In the genomic region with DNA sequence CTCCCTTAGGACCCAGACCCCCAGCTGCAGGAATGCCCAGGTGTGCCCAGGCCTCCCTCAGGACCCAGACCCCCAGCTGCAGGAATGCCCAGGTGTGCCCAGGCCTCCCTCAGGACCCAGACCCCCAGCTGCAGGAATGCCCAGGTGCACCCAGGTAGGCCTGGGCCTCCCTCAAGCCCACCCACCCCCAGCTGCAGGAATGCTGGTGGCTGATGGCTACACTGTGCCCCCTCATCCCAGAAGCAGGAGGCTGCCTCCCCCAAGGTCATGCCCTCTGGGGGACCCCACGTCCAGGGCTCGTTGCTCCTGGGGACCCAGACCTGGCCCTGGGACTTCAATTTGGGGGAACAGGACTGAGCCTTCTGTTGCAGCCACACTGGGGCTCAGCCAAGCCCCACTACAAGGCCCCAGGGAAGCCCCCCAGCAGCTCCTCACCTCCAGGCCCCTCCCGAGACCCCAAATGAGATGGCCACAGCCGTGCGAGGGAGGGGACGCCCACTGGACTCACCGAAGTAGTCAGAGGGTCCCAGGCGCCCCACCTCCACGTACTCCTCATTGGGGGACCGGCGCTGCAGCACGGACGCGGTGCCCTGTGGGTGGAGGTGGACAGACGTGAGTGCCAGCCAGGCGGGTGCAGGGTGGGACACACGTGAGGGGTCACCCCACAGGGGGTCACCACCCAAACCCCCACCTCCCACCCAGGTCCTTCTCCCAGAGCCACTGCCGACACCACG, we compare ENCODE assay signal across 1 cellular context.
TF ChIP-seq lines count a peak whose summit lies in the region.

No MANE protein-coding gene starts in this region.

TF ChIP-seq in HepG2, 621 proteins besides CTCF, POLR2A, EP300 and RAD21 (continued from another document):
- TF ChIP-seq, protein P1, sequence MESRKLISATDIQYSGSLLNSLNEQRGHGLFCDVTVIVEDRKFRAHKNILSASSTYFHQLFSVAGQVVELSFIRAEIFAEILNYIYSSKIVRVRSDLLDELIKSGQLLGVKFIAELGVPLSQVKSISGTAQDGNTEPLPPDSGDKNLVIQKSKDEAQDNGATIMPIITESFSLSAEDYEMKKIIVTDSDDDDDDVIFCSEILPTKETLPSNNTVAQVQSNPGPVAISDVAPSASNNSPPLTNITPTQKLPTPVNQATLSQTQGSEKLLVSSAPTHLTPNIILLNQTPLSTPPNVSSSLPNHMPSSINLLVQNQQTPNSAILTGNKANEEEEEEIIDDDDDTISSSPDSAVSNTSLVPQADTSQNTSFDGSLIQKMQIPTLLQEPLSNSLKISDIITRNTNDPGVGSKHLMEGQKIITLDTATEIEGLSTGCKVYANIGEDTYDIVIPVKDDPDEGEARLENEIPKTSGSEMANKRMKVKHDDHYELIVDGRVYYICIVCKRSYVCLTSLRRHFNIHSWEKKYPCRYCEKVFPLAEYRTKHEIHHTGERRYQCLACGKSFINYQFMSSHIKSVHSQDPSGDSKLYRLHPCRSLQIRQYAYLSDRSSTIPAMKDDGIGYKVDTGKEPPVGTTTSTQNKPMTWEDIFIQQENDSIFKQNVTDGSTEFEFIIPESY (CRISPR knock-in tag; IDR thresholded peaks at IDR 0.05) = no peak
